In genomic region chr3:149443545-149443912, GRCh38 we compare ENCODE assay signal across 2 cellular contexts.
TF ChIP-seq lines count a peak whose summit lies in the region.

No MANE protein-coding gene starts in this region.

TF ChIP-seq in HCT116, 20 proteins besides CTCF, POLR2A, EP300 and RAD21 (continued from another document):
- TF ChIP-seq ZBTB33 (IDR thresholded peaks at IDR 0.05; ENCODE audit: extremely low read depth, insufficient replicate concordance, low read length) (no peak), ZFX (IDR thresholded peaks at IDR 0.05) (no peak), SRF (IDR thresholded peaks at IDR 0.05; ENCODE audit: low read depth) (no peak), POLR2AphosphoS5 (IDR thresholded peaks at IDR 0.05; ENCODE audit: low read depth, low read length) (no peak), MAX (IDR thresholded peaks at IDR 0.05) (no peak), JUND (IDR thresholded peaks at IDR 0.05) (no peak), CEBPB (IDR thresholded peaks at IDR 0.05; ENCODE audit: low read depth) (no peak), TCF7L2 (IDR thresholded peaks at IDR 0.05; ENCODE audit: borderline replicate concordance, extremely low read depth, insufficient read depth, insufficient read length) (no peak)
- TF ChIP-seq, protein P1, sequence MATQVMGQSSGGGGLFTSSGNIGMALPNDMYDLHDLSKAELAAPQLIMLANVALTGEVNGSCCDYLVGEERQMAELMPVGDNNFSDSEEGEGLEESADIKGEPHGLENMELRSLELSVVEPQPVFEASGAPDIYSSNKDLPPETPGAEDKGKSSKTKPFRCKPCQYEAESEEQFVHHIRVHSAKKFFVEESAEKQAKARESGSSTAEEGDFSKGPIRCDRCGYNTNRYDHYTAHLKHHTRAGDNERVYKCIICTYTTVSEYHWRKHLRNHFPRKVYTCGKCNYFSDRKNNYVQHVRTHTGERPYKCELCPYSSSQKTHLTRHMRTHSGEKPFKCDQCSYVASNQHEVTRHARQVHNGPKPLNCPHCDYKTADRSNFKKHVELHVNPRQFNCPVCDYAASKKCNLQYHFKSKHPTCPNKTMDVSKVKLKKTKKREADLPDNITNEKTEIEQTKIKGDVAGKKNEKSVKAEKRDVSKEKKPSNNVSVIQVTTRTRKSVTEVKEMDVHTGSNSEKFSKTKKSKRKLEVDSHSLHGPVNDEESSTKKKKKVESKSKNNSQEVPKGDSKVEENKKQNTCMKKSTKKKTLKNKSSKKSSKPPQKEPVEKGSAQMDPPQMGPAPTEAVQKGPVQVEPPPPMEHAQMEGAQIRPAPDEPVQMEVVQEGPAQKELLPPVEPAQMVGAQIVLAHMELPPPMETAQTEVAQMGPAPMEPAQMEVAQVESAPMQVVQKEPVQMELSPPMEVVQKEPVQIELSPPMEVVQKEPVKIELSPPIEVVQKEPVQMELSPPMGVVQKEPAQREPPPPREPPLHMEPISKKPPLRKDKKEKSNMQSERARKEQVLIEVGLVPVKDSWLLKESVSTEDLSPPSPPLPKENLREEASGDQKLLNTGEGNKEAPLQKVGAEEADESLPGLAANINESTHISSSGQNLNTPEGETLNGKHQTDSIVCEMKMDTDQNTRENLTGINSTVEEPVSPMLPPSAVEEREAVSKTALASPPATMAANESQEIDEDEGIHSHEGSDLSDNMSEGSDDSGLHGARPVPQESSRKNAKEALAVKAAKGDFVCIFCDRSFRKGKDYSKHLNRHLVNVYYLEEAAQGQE (IDR thresholded peaks at IDR 0.05; ENCODE audit: low read depth): no peak
- TF ChIP-seq, protein P2, sequence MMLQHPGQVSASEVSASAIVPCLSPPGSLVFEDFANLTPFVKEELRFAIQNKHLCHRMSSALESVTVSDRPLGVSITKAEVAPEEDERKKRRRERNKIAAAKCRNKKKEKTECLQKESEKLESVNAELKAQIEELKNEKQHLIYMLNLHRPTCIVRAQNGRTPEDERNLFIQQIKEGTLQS (IDR thresholded peaks at IDR 0.05): no peak

TF ChIP-seq in GM12878, 131 proteins besides CTCF, POLR2A, EP300 and RAD21:
- peak; percentile 53; the same call in 1 of the 2 replicates for TF ChIP-seq ZNF687 (IDR thresholded peaks at IDR 0.05)
- no peak for TF ChIP-seq JUNB (IDR thresholded peaks at IDR 0.05)
- 0 out of 2 replicates have a peak, but pooled peaks have one; percentile 23 for TF ChIP-seq PRDM15 (CRISPR knock-in tag; IDR thresholded peaks at IDR 0.05)
- TF ChIP-seq, protein P3, sequence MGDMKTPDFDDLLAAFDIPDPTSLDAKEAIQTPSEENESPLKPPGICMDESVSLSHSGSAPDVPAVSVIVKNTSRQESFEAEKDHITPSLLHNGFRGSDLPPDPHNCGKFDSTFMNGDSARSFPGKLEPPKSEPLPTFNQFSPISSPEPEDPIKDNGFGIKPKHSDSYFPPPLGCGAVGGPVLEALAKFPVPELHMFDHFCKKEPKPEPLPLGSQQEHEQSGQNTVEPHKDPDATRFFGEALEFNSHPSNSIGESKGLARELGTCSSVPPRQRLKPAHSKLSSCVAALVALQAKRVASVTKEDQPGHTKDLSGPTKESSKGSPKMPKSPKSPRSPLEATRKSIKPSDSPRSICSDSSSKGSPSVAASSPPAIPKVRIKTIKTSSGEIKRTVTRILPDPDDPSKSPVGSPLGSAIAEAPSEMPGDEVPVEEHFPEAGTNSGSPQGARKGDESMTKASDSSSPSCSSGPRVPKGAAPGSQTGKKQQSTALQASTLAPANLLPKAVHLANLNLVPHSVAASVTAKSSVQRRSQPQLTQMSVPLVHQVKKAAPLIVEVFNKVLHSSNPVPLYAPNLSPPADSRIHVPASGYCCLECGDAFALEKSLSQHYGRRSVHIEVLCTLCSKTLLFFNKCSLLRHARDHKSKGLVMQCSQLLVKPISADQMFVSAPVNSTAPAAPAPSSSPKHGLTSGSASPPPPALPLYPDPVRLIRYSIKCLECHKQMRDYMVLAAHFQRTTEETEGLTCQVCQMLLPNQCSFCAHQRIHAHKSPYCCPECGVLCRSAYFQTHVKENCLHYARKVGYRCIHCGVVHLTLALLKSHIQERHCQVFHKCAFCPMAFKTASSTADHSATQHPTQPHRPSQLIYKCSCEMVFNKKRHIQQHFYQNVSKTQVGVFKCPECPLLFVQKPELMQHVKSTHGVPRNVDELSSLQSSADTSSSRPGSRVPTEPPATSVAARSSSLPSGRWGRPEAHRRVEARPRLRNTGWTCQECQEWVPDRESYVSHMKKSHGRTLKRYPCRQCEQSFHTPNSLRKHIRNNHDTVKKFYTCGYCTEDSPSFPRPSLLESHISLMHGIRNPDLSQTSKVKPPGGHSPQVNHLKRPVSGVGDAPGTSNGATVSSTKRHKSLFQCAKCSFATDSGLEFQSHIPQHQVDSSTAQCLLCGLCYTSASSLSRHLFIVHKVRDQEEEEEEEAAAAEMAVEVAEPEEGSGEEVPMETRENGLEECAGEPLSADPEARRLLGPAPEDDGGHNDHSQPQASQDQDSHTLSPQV (IDR thresholded peaks at IDR 0.05): 0 out of 2 replicates have a peak, but pooled peaks have one; percentile 19
